Comparison of ENCODE assay signal across 1 cellular context in genomic region chr10:110225756-110226554, GRCh38.
TF ChIP-seq lines count a peak whose summit lies in the region.

No MANE protein-coding gene starts in this region.

TF ChIP-seq in HCT116, 20 proteins besides CTCF, POLR2A, EP300 and RAD21 (continued from another document):
- TF ChIP-seq ELF1 (IDR thresholded peaks at IDR 0.05; ENCODE audit: borderline replicate concordance, low read depth) (no peak), CEBPB (IDR thresholded peaks at IDR 0.05; ENCODE audit: low read depth) (no peak)
